Comparison of ENCODE assay signal across 1 cellular context in the genomic region with DNA sequence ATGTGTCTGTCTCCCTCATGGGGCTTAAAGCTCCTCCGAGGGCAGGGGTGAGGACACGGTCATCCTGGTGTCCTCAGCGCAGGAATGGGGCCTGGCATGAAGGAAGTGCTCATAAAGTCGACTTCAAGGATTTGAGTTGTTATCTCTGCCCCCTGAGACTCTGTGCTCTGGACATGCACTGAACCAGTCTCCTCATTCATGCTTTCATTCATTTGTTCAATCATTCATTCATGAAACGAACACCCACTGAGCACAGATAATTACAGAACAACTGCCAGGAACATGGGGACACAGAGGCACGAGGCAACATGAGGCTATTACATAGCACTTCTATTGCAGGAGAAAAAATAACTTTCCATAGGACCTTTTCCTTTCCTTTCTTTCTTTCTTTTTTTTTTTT.
TF ChIP-seq lines count a peak whose summit lies in the region.

No MANE protein-coding gene starts in this region.

TF ChIP-seq in K562, 482 proteins besides CTCF, POLR2A, EP300 and RAD21:
- peak; percentile 53; the same call in 1 of the 2 replicates for TF ChIP-seq ZNF24 (IDR thresholded peaks at IDR 0.05)
- no peak for TF ChIP-seq SPI1 (IDR thresholded peaks at IDR 0.05; ENCODE audit: borderline replicate concordance, low read depth, low read length)
- TF ChIP-seq, protein P1, sequence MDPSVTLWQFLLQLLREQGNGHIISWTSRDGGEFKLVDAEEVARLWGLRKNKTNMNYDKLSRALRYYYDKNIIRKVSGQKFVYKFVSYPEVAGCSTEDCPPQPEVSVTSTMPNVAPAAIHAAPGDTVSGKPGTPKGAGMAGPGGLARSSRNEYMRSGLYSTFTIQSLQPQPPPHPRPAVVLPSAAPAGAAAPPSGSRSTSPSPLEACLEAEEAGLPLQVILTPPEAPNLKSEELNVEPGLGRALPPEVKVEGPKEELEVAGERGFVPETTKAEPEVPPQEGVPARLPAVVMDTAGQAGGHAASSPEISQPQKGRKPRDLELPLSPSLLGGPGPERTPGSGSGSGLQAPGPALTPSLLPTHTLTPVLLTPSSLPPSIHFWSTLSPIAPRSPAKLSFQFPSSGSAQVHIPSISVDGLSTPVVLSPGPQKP (CRISPR knock-in tag; IDR thresholded peaks at IDR 0.05): no peak
- no peak for TF ChIP-seq RBM14 (IDR thresholded peaks at IDR 0.05; ENCODE audit: borderline replicate concordance, insufficient read depth, low read depth, low read length)
- TF ChIP-seq MYNN (IDR thresholded peaks at IDR 0.05): no peak
- no peak for TF ChIP-seq MYNN (CRISPR knock-in tag; IDR thresholded peaks at IDR 0.05)
- TF ChIP-seq, protein P2, sequence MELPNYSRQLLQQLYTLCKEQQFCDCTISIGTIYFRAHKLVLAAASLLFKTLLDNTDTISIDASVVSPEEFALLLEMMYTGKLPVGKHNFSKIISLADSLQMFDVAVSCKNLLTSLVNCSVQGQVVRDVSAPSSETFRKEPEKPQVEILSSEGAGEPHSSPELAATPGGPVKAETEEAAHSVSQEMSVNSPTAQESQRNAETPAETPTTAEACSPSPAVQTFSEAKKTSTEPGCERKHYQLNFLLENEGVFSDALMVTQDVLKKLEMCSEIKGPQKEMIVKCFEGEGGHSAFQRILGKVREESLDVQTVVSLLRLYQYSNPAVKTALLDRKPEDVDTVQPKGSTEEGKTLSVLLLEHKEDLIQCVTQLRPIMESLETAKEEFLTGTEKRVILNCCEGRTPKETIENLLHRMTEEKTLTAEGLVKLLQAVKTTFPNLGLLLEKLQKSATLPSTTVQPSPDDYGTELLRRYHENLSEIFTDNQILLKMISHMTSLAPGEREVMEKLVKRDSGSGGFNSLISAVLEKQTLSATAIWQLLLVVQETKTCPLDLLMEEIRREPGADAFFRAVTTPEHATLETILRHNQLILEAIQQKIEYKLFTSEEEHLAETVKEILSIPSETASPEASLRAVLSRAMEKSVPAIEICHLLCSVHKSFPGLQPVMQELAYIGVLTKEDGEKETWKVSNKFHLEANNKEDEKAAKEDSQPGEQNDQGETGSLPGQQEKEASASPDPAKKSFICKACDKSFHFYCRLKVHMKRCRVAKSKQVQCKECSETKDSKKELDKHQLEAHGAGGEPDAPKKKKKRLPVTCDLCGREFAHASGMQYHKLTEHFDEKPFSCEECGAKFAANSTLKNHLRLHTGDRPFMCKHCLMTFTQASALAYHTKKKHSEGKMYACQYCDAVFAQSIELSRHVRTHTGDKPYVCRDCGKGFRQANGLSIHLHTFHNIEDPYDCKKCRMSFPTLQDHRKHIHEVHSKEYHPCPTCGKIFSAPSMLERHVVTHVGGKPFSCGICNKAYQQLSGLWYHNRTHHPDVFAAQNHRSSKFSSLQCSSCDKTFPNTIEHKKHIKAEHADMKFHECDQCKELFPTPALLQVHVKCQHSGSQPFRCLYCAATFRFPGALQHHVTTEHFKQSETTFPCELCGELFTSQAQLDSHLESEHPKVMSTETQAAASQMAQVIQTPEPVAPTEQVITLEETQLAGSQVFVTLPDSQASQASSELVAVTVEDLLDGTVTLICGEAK (IDR thresholded peaks at IDR 0.05): no peak
- TF ChIP-seq, protein P2 (CRISPR knock-in tag; IDR thresholded peaks at IDR 0.05): no peak
- TF ChIP-seq, protein P3, sequence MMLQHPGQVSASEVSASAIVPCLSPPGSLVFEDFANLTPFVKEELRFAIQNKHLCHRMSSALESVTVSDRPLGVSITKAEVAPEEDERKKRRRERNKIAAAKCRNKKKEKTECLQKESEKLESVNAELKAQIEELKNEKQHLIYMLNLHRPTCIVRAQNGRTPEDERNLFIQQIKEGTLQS (IDR thresholded peaks at IDR 0.05): no peak
- TF ChIP-seq, protein P3 (CRISPR knock-in tag; conservative IDR thresholded peaks at IDR 0.05): no peak
